Comparison of ENCODE assay signal across 16 cellular contexts in the genomic region with DNA sequence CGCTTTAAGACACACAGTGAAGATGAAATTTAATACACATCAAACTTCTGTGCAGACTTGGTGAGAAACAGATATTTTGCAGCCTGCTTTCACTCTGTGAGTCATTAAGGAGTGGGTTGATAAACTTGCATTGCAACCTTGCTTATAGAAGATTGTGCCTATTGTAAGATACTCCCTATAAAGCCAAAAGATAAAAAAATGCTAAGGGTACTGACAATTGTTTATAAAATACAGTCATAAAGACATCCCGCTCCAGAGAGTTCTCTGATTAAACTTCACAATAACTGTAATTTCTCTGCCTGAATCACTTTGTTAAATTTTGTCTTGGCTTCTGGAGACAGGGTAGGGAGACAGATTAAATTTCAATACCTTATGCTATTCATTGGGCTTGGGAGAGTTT. TPM values are rescaled to one million over a fixed set of nuclear protein-coding genes. Genes with fewer than 3 reads are reported as not detected.
A peak's percentile ranks its signal among the peaks of the same experiment; 100 is the strongest.
DNase-seq lines count a peak whose midpoint lies in the region; ATAC-seq and TF ChIP-seq lines count a peak whose summit lies in the region.
"Had no signal": no experiment of that assay in that cellular context is flagged by ENCODE, and none has a peak within 500 bp of the region (broad histone marks: within the 10 kb centered on the region; RNA-seq: fewer than 3 reads in every experiment).

No MANE protein-coding gene starts in this region.

- CTCF ChIA-PET in WTC11 (lab: Charles Lee): no interaction called here

- peak overlapping the region; percentile 80 for H3K27ac ChIP-seq in HUES64 (ENCODE audit: low read depth, low read length)
- H3K27ac ChIP-seq: cardiac muscle cell, epithelial cell of prostate had no signal

- H3K9me3 Mint-ChIP-seq in WTC11: peaks cover 14% of the 10 kb centered on the region
- H3K9me3 Mint-ChIP-seq: activated T-helper 2 cell treated with anti-CD3 and anti-CD28 coated beads, Interferon-gamma antibody, Interleukin-2, Interleukin-4, amounts not matched to agents 10 μg/mL and 5 μg/mL and 100 μg/mL, durations not matched to agents 14 hours and 24 hours and 36 hours had no signal

- no peak overlapping the region for H3K4me3 Mint-ChIP-seq in WTC11

- peaks cover 42% of the 10 kb centered on the region for H3K4me1 ChIP-seq in HUES64 (ENCODE audit: insufficient read depth, low read length)
- H3K4me1 ChIP-seq: BE2C had no signal

- peaks cover 66% of the 10 kb centered on the region for H3K4me1 Mint-ChIP-seq in WTC11

- no peaks in the 10 kb centered on the region for H3K27me3 ChIP-seq in HUES64 (ENCODE audit: insufficient read depth, low read length)
- H3K27me3 ChIP-seq: BE2C, cardiac muscle cell had no signal

- no peak overlapping the region for H3K9ac ChIP-seq in HUES64 (ENCODE audit: low read depth, low read length)

- POLR2A ChIA-PET in WTC11 (lab: Charles Lee): no interaction called here

- peaks cover 17% of the 10 kb centered on the region for H3K36me3 Mint-ChIP-seq in WTC11

- H3K27ac Mint-ChIP-seq in WTC11: peak overlapping the region; percentile 83
- H3K27ac Mint-ChIP-seq: activated T-helper 2 cell treated with anti-CD3 and anti-CD28 coated beads, Interferon-gamma antibody, Interleukin-2, Interleukin-4, amounts not matched to agents 10 μg/mL and 5 μg/mL and 100 μg/mL, durations not matched to agents 14 hours and 24 hours and 36 hours had no signal

- H3K9me3 ChIP-seq in HUES64 (ENCODE audit: insufficient read depth, low read depth, low read length): no peaks in the 10 kb centered on the region
- H3K9me3 ChIP-seq: BE2C had no signal

- DNase-seq in AG09309 (ENCODE audit: low read depth): peak; percentile 10
- DNase-seq in WTC11 (ENCODE audit: low spot score): no peak
- peak; percentile 15 to 48 for DNase-seq in foreskin fibroblast
- no peak for DNase-seq in KG1 (lab: John Stamatoyannopoulos, UW)
- DNase-seq in GOT3 (lab: John Stamatoyannopoulos, UW): no peak
- DNase-seq in NAMALWA (ENCODE audit: low spot score): no peak
- DNase-seq: activated CD4-positive, alpha-beta T cell treated with anti-CD3 and anti-CD28 coated beads for 4 hours; BE2C; GDM1; stimulated activated CD4-positive, alpha-beta T cell treated with anti-CD3 and anti-CD28 coated beads, Interleukin-4, amount 100 ng/mL, for 4 hours; stimulated activated naive CD4-positive, alpha-beta T cell treated with Interleukin-2 at 50 U/mL for 16 hours had no signal

- 86% methylated on average over 1 of the region's 2 CpGs for WGBS in HUES64

- TF ChIP-seq CTCF in AG09309 (IDR thresholded peaks at IDR 0.05; ENCODE audit: control insufficient read depth, insufficient read depth, low read depth, low read length, missing control alignments) (no peak), WTC11 (IDR thresholded peaks at IDR 0.05) (no peak), foreskin fibroblast (IDR thresholded peaks at IDR 0.05; ENCODE audit: low read depth, low read length) (no peak)

- H3K27me3 Mint-ChIP-seq in WTC11 (ENCODE audit: low read depth): no peaks in the 10 kb centered on the region

- no peak overlapping the region for H3K4me3 ChIP-seq in AG09309 (ENCODE audit: control insufficient read depth, low read depth, low read length)
- no peak overlapping the region for H3K4me3 ChIP-seq in HUES64 (ENCODE audit: low read length)
- H3K4me3 ChIP-seq in foreskin fibroblast (ENCODE audit: low read depth in 1 of 2, low read length in 2 of 2): no peak overlapping the region
- H3K4me3 ChIP-seq: cardiac muscle cell had no signal

- no peak for ATAC-seq in WTC11
- ATAC-seq in GM19324 (IDR thresholded peaks at IDR 0.05; ENCODE audit: low FRiP score, unreplicated experiment): no peak

- H3K36me3 ChIP-seq in HUES64 (ENCODE audit: insufficient read depth, low read length): no peaks in the 10 kb centered on the region
- H3K36me3 ChIP-seq: BE2C, cardiac muscle cell had no signal

TF ChIP-seq in WTC11, 78 proteins besides CTCF, POLR2A, EP300 and RAD21:
- TF ChIP-seq ZNF423 (CRISPR knock-in tag; IDR thresholded peaks at IDR 0.05): no peak

RNA-seq across cellular contexts. Expression of a gene that starts 49.1 kb away (rescaled TPM):
- 43.8 TPM for polyA plus RNA-seq in HUES64 (2013, experiment 1 of 2)
- polyA plus RNA-seq in HUES64 (2013, experiment 2 of 2): 39.5 TPM
- total RNA-seq in WTC11 (2021): 79.9 to 86.9 TPM (median 82.8 TPM) in 3 replicates

Comparison
In these comparisons a context has a peak if more than half of its experiments do, and no peak if none do; other contexts are left out.
1. DNase-seq: peak in AG09309 (single experiment) and foreskin fibroblast (2 of 2); none in WTC11 (single experiment), KG1 (single experiment), GOT3 (single experiment) and NAMALWA (single experiment).